In the genomic region with DNA sequence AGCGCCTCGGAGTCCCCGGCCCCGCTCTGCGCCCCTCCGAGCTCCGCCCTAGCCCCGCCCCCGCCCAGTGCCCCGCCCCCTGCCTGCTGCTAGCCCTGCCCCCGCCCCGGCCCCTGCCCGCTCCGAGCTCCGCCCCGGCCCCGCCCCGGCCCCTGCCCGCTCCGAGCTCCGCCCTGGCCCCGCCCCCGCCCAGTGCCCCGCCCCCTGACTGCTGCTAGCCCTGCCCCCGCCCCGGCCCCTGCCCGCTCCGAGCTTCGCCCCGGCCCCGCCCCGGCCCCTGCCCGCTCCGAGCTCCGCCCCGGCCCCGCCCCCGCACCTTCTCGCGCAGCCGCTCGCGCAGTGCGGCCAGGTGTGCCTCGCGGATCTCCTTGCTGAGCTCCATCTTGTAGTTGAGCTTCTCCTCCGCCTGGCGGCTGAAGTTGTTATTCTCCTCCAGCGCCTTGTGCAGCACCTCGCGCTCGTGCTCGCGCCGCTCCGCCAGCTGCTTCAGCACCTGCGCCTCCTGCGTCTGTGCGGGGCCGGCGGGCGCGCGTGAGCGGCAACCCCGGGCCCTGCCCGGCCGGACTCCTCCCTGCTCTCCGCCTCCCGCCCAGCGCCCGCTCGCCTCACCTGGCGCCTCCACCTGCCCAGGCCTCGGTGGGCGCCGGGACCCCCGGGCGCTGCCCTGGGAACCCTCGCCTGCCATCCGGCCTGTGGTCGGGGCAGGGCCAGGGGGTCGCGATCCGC, we compare ENCODE assay signal across 8 cellular contexts. TPM values are rescaled to one million over a fixed set of nuclear protein-coding genes. Genes with fewer than 3 reads are reported as not detected.
DNase-seq lines count a peak whose midpoint lies in the region; ATAC-seq, FAIRE-seq and TF ChIP-seq lines count a peak whose summit lies in the region.

No MANE protein-coding gene starts in this region.

- ATAC-seq in A549 (peak; percentile 80 to 83), GM18858 (IDR thresholded peaks at IDR 0.05; ENCODE audit: unreplicated experiment) (peak; percentile 67), HG03064 (IDR thresholded peaks at IDR 0.05; ENCODE audit: low read depth, unreplicated experiment) (peak; percentile 48)

- no peak for TF ChIP-seq RAD21 in A549 (conservative IDR thresholded peaks at IDR 0.05 in 1 of 2, IDR thresholded peaks at IDR 0.05 in 1 of 2)

- H3K4me3 ChIP-seq in A549, result peak overlapping the region; percentile 54

- H3K27ac ChIP-seq in A549, result peak overlapping the region; percentile 43 to 80

- peak overlapping the region; percentile 86 for H3K4me2 ChIP-seq in A549

- DNase-seq in A549 (ENCODE audit: low read depth in 1 of 2, low spot score in 1 of 2), result peak; percentile 74 to 89
- DNase-seq in NCI-H2171 treated with DMSO at 0.1 percent for 48 hours (lab: John Stamatoyannopoulos, UW), result peak; percentile 95
- peak; percentile 96 for DNase-seq in activated CD4-positive, alpha-beta T cell treated with anti-CD3 and anti-CD28 coated beads for 1 hour
- peak; percentile 88 for DNase-seq in cerebellum (ENCODE audit: low spot score)
- DNase-seq in kidney tubule cell (ENCODE audit: low spot score), result peak; percentile 94
- DNase-seq in stimulated activated CD4-positive, alpha-beta T cell treated with anti-CD3 and anti-CD28 coated beads, Interleukin-1b, Interleukin-23, amount 100 ng/mL, for 48 hours, result peak; percentile 97

- no peaks in the 10 kb centered on the region for H3K9me3 ChIP-seq in A549

- peaks cover 9% of the 10 kb centered on the region; the same call in 2 of the 3 replicates for H3K4me1 ChIP-seq in A549

- CTCF ChIA-PET in A549 (lab: Yijun Ruan, JAX), result interaction anchor here (0.6 to 2.1 kb wide), 12 partner anchors 9 to 397 kb away, joined by 3 to 12 read pairs (median 3); a partner anchor contains a TSS

- TF ChIP-seq EP300 in A549 (IDR thresholded peaks at IDR 0.05), result no peak

- WGBS in A549 (ENCODE audit: missing lambda C conversion rate), result 2% methylated on average over 27 of the region's 85 CpGs

- POLR2A ChIA-PET in A549 (lab: Yijun Ruan, JAX), result interaction anchor here (0.8 to 2.3 kb wide), 9 partner anchors 9 to 223 kb away, joined by 4 to 18 read pairs (median 5); a partner anchor contains a TSS

- 0 out of 2 replicates have a peak, but pooled peaks have one; percentile 26 for TF ChIP-seq POLR2A in A549 (IDR thresholded peaks at IDR 0.05; ENCODE audit: low read length)

- no peak for FAIRE-seq in A549 (lab: Jason Lieb, UNC)

- TF ChIP-seq CTCF in A549 (IDR thresholded peaks at IDR 0.05), result no peak

TF ChIP-seq in A549, 52 proteins besides CTCF, POLR2A, EP300 and RAD21:
- TF ChIP-seq, protein P1, sequence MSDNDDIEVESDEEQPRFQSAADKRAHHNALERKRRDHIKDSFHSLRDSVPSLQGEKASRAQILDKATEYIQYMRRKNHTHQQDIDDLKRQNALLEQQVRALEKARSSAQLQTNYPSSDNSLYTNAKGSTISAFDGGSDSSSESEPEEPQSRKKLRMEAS (IDR thresholded peaks at IDR 0.05), result peak; percentile 58
- 0 out of 2 replicates have a peak, but pooled peaks have one; percentile 18 for TF ChIP-seq PHF8 (IDR thresholded peaks at IDR 0.05; ENCODE audit: borderline replicate concordance, low read depth)
- no peak for TF ChIP-seq KDM1A (IDR thresholded peaks at IDR 0.05; ENCODE audit: low read depth)
- TF ChIP-seq MYC (IDR thresholded peaks at IDR 0.05; ENCODE audit: borderline replicate concordance, low read length), result peak; percentile 42; the same call in 1 of the 2 replicates
- TF ChIP-seq SMC3 (IDR thresholded peaks at IDR 0.05), result peak; percentile 15; the same call in 1 of the 3 replicates
- TF ChIP-seq HOXB5 (CRISPR knock-in tag; IDR thresholded peaks at IDR 0.05), result no peak
TF ChIP-seq in A549: peak in this region for 4.

RNA-seq across cellular contexts. Expression of a gene that starts 11.3 kb away (rescaled TPM):
- 2.5 and 2.8 TPM in 2 replicates for polyA plus RNA-seq in A549 (2011; rRNA removed)
- polyA plus RNA-seq in A549 (2012; cell fraction: cytosol; rRNA removed), result 9.2 and 14.4 TPM in 2 replicates
- 14.7 and 18.5 TPM in 2 replicates for polyA plus RNA-seq in A549 (2012; cell fraction: nucleus; rRNA removed)
- polyA plus RNA-seq in A549 (2017; fragmentation: RNase III; extraction: RNeasy Plus Mini Kit Qiagen cat#74134 plus additional on column Dnase treatment), result 3.2 to 5.0 TPM (median 3.8 TPM) in 3 replicates
- polyA minus RNA-seq in A549 (2011; rRNA and poly(A)+ RNA removed), result 1.6 and 2.9 TPM in 2 replicates
- total RNA-seq in cerebellum, result 66.7 TPM

RNA-seq across cellular contexts. Expression of a gene that starts 15.1 kb away (rescaled TPM):
- 6.6 and 6.8 TPM in 2 replicates for polyA plus RNA-seq in A549 (2011; rRNA removed)
- polyA plus RNA-seq in A549 (2012; cell fraction: cytosol; rRNA removed), result 7.4 and 10.6 TPM in 2 replicates
- 19.3 and 20.4 TPM in 2 replicates for polyA plus RNA-seq in A549 (2012; cell fraction: nucleus; rRNA removed)
- 6.4 to 7.0 TPM (median 6.5 TPM) in 3 replicates for polyA plus RNA-seq in A549 (2017; fragmentation: RNase III; extraction: RNeasy Plus Mini Kit Qiagen cat#74134 plus additional on column Dnase treatment)
- polyA minus RNA-seq in A549 (2011; rRNA and poly(A)+ RNA removed), result 5.8 and 7.0 TPM in 2 replicates
- 7.3 TPM for total RNA-seq in cerebellum

RNA-seq across cellular contexts. Expression of a gene that starts 16.2 kb away (rescaled TPM):
- polyA plus RNA-seq in A549 (2011; rRNA removed) (12.6 and 13.5 TPM in 2 replicates), A549 (2017; fragmentation: RNase III; extraction: RNeasy Plus Mini Kit Qiagen cat#74134 plus additional on column Dnase treatment) (10.7 to 11.6 TPM (median 11.3 TPM) in 3 replicates)
- 10.9 and 14.3 TPM in 2 replicates for polyA plus RNA-seq in A549 (2012; cell fraction: cytosol; rRNA removed)
- 87.2 and 98.4 TPM in 2 replicates for polyA plus RNA-seq in A549 (2012; cell fraction: nucleus; rRNA removed)
- 34.4 and 37.9 TPM in 2 replicates for polyA minus RNA-seq in A549 (2011; rRNA and poly(A)+ RNA removed)
- total RNA-seq in cerebellum, result 13.4 TPM

RNA-seq across cellular contexts. Expression of a gene that starts 54.5 kb away (rescaled TPM):
- polyA plus RNA-seq in A549 (2011; rRNA removed) (0.20 and 0.22 TPM in 2 replicates), A549 (2017; fragmentation: RNase III; extraction: RNeasy Plus Mini Kit Qiagen cat#74134 plus additional on column Dnase treatment) (0.63 to 0.69 TPM (median 0.66 TPM) in 3 replicates)
- polyA plus RNA-seq in A549 (2012; cell fraction: cytosol; rRNA removed), result 2.3 and 4.3 TPM in 2 replicates
- polyA plus RNA-seq in A549 (2012; cell fraction: nucleus; rRNA removed), result 16.7 and 55.0 TPM in 2 replicates
- polyA minus RNA-seq in A549 (2011; rRNA and poly(A)+ RNA removed), result not detected in 2 replicates
- total RNA-seq in cerebellum, result 0.82 TPM

Comparison
In these comparisons a context has a peak if more than half of its experiments do, and no peak if none do; other contexts are left out.
1. Peak in every context shown above with its lines: DNase-seq, ATAC-seq, H3K4me3 ChIP-seq and H3K27ac ChIP-seq.